In genomic region chr18:74255022-74255658, GRCh38 we compare ENCODE assay signal across 15 cellular contexts. TPM values are rescaled to one million over a fixed set of nuclear protein-coding genes. Genes with fewer than 3 reads are reported as not detected.
A peak's percentile ranks its signal among the peaks of the same experiment; 100 is the strongest.
DNase-seq lines count a peak whose midpoint lies in the region; ATAC-seq, FAIRE-seq and TF ChIP-seq lines count a peak whose summit lies in the region.
"Had no signal": no experiment of that assay in that cellular context is flagged by ENCODE, and none has a peak within 500 bp of the region (broad histone marks: within the 10 kb centered on the region; RNA-seq: fewer than 3 reads in every experiment).

No MANE protein-coding gene starts in this region.

- H3K4me3 ChIP-seq in A549 (no peak overlapping the region), LNCaP clone FGC (ENCODE audit: low read depth, low read length) (no peak overlapping the region), lower lobe of right lung (no peak overlapping the region)
- H3K4me3 ChIP-seq: SK-N-MC had no signal

- no peaks in the 10 kb centered on the region for H3K9me3 ChIP-seq in A549
- no peaks in the 10 kb centered on the region for H3K9me3 ChIP-seq in lower lobe of right lung

- peaks cover 45% of the 10 kb centered on the region for H3K36me3 ChIP-seq in lower lobe of right lung

- TF ChIP-seq RAD21 in A549 (conservative IDR thresholded peaks at IDR 0.05 in 1 of 2, IDR thresholded peaks at IDR 0.05 in 1 of 2) = no peak

- H3K4me2 ChIP-seq in A549 = peak overlapping the region; percentile 32

- peak overlapping the region; percentile 50 to 80 for H3K27ac ChIP-seq in A549
- H3K27ac ChIP-seq in lower lobe of right lung = peak overlapping the region; percentile 33
- H3K27ac ChIP-seq: SK-N-MC had no signal

- H3K27me3 ChIP-seq in lower lobe of right lung (ENCODE audit: low read depth) = no peaks in the 10 kb centered on the region

- TF ChIP-seq CTCF in A549 (IDR thresholded peaks at IDR 0.05) = no peak
- TF ChIP-seq CTCF in LNCaP clone FGC (IDR thresholded peaks at IDR 0.05; ENCODE audit: control insufficient read depth, extremely low read depth, insufficient read depth) = no peak
- no peak for TF ChIP-seq CTCF in lower lobe of right lung (IDR thresholded peaks at IDR 0.05)

- 48% methylated on average over 5 of the region's 5 CpGs for whole genome bisulfite sequencing in A549 (ENCODE audit: missing lambda C conversion rate)

- H3K4me1 ChIP-seq in A549 (peaks cover 48% of the 10 kb centered on the region), lower lobe of right lung (peaks cover 40% of the 10 kb centered on the region)

- no peak for TF ChIP-seq POLR2A in A549 (IDR thresholded peaks at IDR 0.05; ENCODE audit: low read length)

- no peak for DNase-seq in A549 (ENCODE audit: low read depth in 1 of 2, low spot score in 1 of 2)
- DNase-seq in LNCaP clone FGC (ENCODE audit: low read depth) = peak; percentile 59
- DNase-seq in lower lobe of right lung = no peak
- DNase-seq in NCI-H774 (lab: John Stamatoyannopoulos, UW) = no peak
- DNase-seq in DMS 273 treated with DMSO at 0.1 percent for 48 hours (lab: John Stamatoyannopoulos, UW) = no peak
- DNase-seq: ACHN; activated CD4-positive, alpha-beta T cell treated with anti-CD3 and anti-CD28 coated beads for 36 hours; DND-41; NCI-H2081 had no signal

- intact Hi-C loops in lower lobe of right lung (cut with DNase I) = no loop called here

- CTCF ChIA-PET in A549 (lab: Yijun Ruan, JAX) = no interaction called here

- POLR2A ChIA-PET in A549 (lab: Yijun Ruan, JAX) = no interaction called here

- TF ChIP-seq EP300 in A549 (IDR thresholded peaks at IDR 0.05) = no peak

- FAIRE-seq in A549 (lab: Jason Lieb, UNC) = no peak
- FAIRE-seq: H54 had no signal

- ATAC-seq in A549 = no peak
- ATAC-seq in esophagus mucosa = peak; percentile 42
- peak; percentile 29 to 48 for ATAC-seq in lower lobe of right lung
- ATAC-seq in GM18868 (IDR thresholded peaks at IDR 0.05; ENCODE audit: unreplicated experiment) = no peak
- ATAC-seq in HG02588 (IDR thresholded peaks at IDR 0.05; ENCODE audit: unreplicated experiment) = no peak
- ATAC-seq: activated CD4-positive, alpha-beta T cell treated with anti-CD3 and anti-CD28 coated beads for 36 hours; natural killer cell treated with Interleukin-12 subunit alpha and Interleukin-12 subunit beta and Interleukin-15 and Interleukin-18, amount 100 ng/mL, for 72 hours had no signal

TF ChIP-seq in A549, 52 proteins besides CTCF, POLR2A, EP300 and RAD21:
- TF ChIP-seq KDM1A (IDR thresholded peaks at IDR 0.05; ENCODE audit: low read depth) (no peak), ZNF302 (CRISPR knock-in tag; IDR thresholded peaks at IDR 0.05) (no peak), FOSB (CRISPR knock-in tag; IDR thresholded peaks at IDR 0.05) (no peak), MAX (IDR thresholded peaks at IDR 0.05) (0 out of 2 replicates have a peak, but pooled peaks have one; percentile 22)

RNA-seq across cellular contexts. Expression of gene CYB5A, which starts 36.6 kb away (rescaled TPM):
- 132 and 134 TPM in 2 replicates for polyA plus RNA-seq in A549 (2011; rRNA removed)
- polyA plus RNA-seq in A549 (2012; cell fraction: cytosol; rRNA removed) = 112 and 145 TPM in 2 replicates
- 49.4 and 73.1 TPM in 2 replicates for polyA plus RNA-seq in A549 (2012; cell fraction: nucleus; rRNA removed)
- polyA plus RNA-seq in A549 (2017; fragmentation: RNase III; extraction: RNeasy Plus Mini Kit Qiagen cat#74134 plus additional on column Dnase treatment) = 227 to 287 TPM (median 267 TPM) in 3 replicates
- 38.3 and 46.0 TPM in 2 replicates for polyA minus RNA-seq in A549 (2011; rRNA and poly(A)+ RNA removed)
- total RNA-seq in esophagus mucosa = 74.4 TPM
- 458 TPM for total RNA-seq in lower lobe of right lung

Comparison
In these comparisons a context has a peak if more than half of its experiments do, and no peak if none do; other contexts are left out.
1. ATAC-seq: peak in esophagus mucosa (single experiment) and lower lobe of right lung (2 of 2); none in A549 (0 of 2), GM18868 (single experiment) and HG02588 (single experiment).